Comparison of ENCODE assay signal across 6 cellular contexts in genomic region chr19:19933432-19934314, GRCh38. TPM values are rescaled to one million over a fixed set of nuclear protein-coding genes. Genes with fewer than 3 reads are reported as not detected.
DNase-seq lines count a peak whose midpoint lies in the region; ATAC-seq and TF ChIP-seq lines count a peak whose summit lies in the region.
"Not testable (repeated sequence)": the region's sequence is repeated elsewhere in the genome, so short reads cannot be mapped to it uniquely, and the experiment has no call there.

No MANE protein-coding gene starts in this region.

- not testable (repeated sequence) for H3K27ac Mint-ChIP-seq in GM23338

- not testable (repeated sequence) for H2AFZ ChIP-seq in GM23338; IMR-90 (replicated peaks; ENCODE audit: low read length, poor library complexity); neuronal stem cell (ENCODE audit: low read length)

- not testable (repeated sequence) for TF ChIP-seq CTCF in GM23338 (conservative IDR thresholded peaks at IDR 0.05; ENCODE audit: low read depth in 2 of 2); IMR-90 (conservative IDR thresholded peaks at IDR 0.05; ENCODE audit: low read depth, low read length); coronary artery (IDR thresholded peaks at IDR 0.05)

- H2AK5ac ChIP-seq in IMR-90 (ENCODE audit: low read depth, low read length); neuronal stem cell (ENCODE audit: low read depth, low read length): not testable (repeated sequence)

- peak overlapping the region; percentile 30; the same call in 1 of the 2 replicates for H3K4me3 ChIP-seq in GM23338
- not testable (repeated sequence) for H3K4me3 ChIP-seq in IMR-90 (ENCODE audit: insufficient read depth, low read depth, low read length); neuronal stem cell (ENCODE audit: low read length in 2 of 2)
- peak overlapping the region; percentile 74 for H3K4me3 ChIP-seq in adipocyte (ENCODE audit: low read length)
- H3K4me3 ChIP-seq in coronary artery, result peak overlapping the region; percentile 17
- peak overlapping the region; percentile 33 for H3K4me3 ChIP-seq in iPS-18a (ENCODE audit: low read length)

- not testable (repeated sequence) for TF ChIP-seq POLR2A in IMR-90 (IDR thresholded peaks at IDR 0.05; ENCODE audit: low read depth, low read length)

- not testable (repeated sequence) for H3K9ac ChIP-seq in IMR-90 (ENCODE audit: low read depth, low read length); adipocyte (ENCODE audit: low read length); iPS-18a (ENCODE audit: low read length); neuronal stem cell (ENCODE audit: low read depth, low read length, poor library complexity)

- H3K36me3 Mint-ChIP-seq in GM23338 (ENCODE audit: low read depth), result peaks cover 89% of the 10 kb centered on the region

- peaks cover 36% of the 10 kb centered on the region for H3K27me3 Mint-ChIP-seq in GM23338 (ENCODE audit: insufficient read depth, low read depth, poor library complexity)

- not testable (repeated sequence) for H2BK5ac ChIP-seq in IMR-90 (ENCODE audit: low read depth, low read length, poor library complexity, severe bottlenecking); neuronal stem cell (ENCODE audit: low read length)

- not testable (repeated sequence) for H3K23ac ChIP-seq in IMR-90 (ENCODE audit: low read depth, low read length); neuronal stem cell (ENCODE audit: low read depth, low read length, poor library complexity)

- not testable (repeated sequence) for H4K8ac ChIP-seq in IMR-90 (ENCODE audit: low read depth in 2 of 2, low read length in 2 of 2); neuronal stem cell (ENCODE audit: low read depth, low read length)

- POLR2A ChIA-PET in IMR-90 (lab: Charles Lee; ENCODE audit: unreplicated experiment), result not testable (repeated sequence)

- TSS peak; percentile 69 for BruUV-seq in IMR-90 (replicated peaks; lab: Mats Ljungman, UMichigan)

- H2AK9ac ChIP-seq in IMR-90 (replicated peaks; ENCODE audit: low read depth, low read length, poor library complexity), result not testable (repeated sequence)

- not testable (repeated sequence) for H2BK12ac ChIP-seq in neuronal stem cell (ENCODE audit: low read length)

- TF ChIP-seq RAD21 in IMR-90 (IDR thresholded peaks at IDR 0.05; ENCODE audit: low read length), result not testable (repeated sequence)

- peaks cover 61% of the 10 kb centered on the region for H3K36me3 ChIP-seq in GM23338 (ENCODE audit: insufficient read depth)
- peaks cover 19% of the 10 kb centered on the region for H3K36me3 ChIP-seq in IMR-90 (ENCODE audit: control insufficient read depth, insufficient read depth, low read length)
- H3K36me3 ChIP-seq in adipocyte (ENCODE audit: control insufficient read depth, insufficient read depth, low read length, severe bottlenecking), result peaks cover 26% of the 10 kb centered on the region
- H3K36me3 ChIP-seq in iPS-18a (ENCODE audit: control insufficient read depth, low read depth, low read length), result peaks cover 43% of the 10 kb centered on the region
- H3K36me3 ChIP-seq in neuronal stem cell (replicated peaks in 1 of 2; ENCODE audit: control insufficient read depth in 2 of 2, insufficient read depth in 2 of 2, low read length in 2 of 2), result peaks cover 24 to 70% of the 10 kb centered on the region in 2 donors

- not testable (repeated sequence) for H2BK20ac ChIP-seq in IMR-90 (ENCODE audit: low read depth, low read length)

- not testable (repeated sequence) for H4K20me1 ChIP-seq in GM23338 (replicated peaks; ENCODE audit: insufficient read depth); IMR-90 (ENCODE audit: insufficient read depth, low read length)

- H3K27me3 ChIP-seq in GM23338 (ENCODE audit: insufficient read depth); IMR-90 (ENCODE audit: control insufficient read depth, insufficient read depth, low read length); adipocyte (replicated peaks; ENCODE audit: control insufficient read depth, insufficient read depth, low read length); iPS-18a (ENCODE audit: control insufficient read depth, insufficient read depth, low read length); neuronal stem cell (ENCODE audit: control insufficient read depth in 3 of 3, insufficient read depth in 3 of 3, low read depth in 1 of 3, low read length in 3 of 3): not testable (repeated sequence)

- not testable (repeated sequence) for H3K4me2 ChIP-seq in GM23338; IMR-90 (ENCODE audit: low read depth, low read length); neuronal stem cell (ENCODE audit: insufficient read depth, low read length, poor library complexity, severe bottlenecking)

- H2BK120ac ChIP-seq in IMR-90 (ENCODE audit: low read depth, low read length); neuronal stem cell (ENCODE audit: low read depth, low read length): not testable (repeated sequence)

- not testable (repeated sequence) for H3K4me1 Mint-ChIP-seq in GM23338

- H4K5ac ChIP-seq in IMR-90 (ENCODE audit: low read depth, low read length), result not testable (repeated sequence)

- peaks cover 24% of the 10 kb centered on the region; the same call in 1 of the 2 replicates for H3F3A ChIP-seq in GM23338 (replicated peaks; ENCODE audit: low read depth)

- not testable (repeated sequence) for H3K79me1 ChIP-seq in IMR-90 (ENCODE audit: low read depth in 1 of 2, low read length in 2 of 2); neuronal stem cell (ENCODE audit: low read depth, low read length)

- intact Hi-C loops in IMR-90 (cut with micrococcal nuclease), result not testable (repeated sequence)

- not testable (repeated sequence) for H3K56ac ChIP-seq in IMR-90 (ENCODE audit: extremely low read depth, insufficient read depth, low read length)

- ATAC-seq in GM23338; IMR-90 (ENCODE audit: low read depth): not testable (repeated sequence)

- not testable (repeated sequence) for H3K4me3 Mint-ChIP-seq in GM23338

- peaks cover 90% of the 10 kb centered on the region for H3K9me3 Mint-ChIP-seq in GM23338

- H3K27ac ChIP-seq in GM23338 (ENCODE audit: low read depth); IMR-90 (ENCODE audit: insufficient read depth, low read length); coronary artery; iPS-18a (ENCODE audit: low read length); neuronal stem cell (replicated peaks; ENCODE audit: low read length): not testable (repeated sequence)

- in situ Hi-C loops in IMR-90 (cut with MboI; ENCODE audit: low sequenced_read_pairs), result not testable (repeated sequence)

- H3K14ac ChIP-seq in IMR-90 (replicated peaks; ENCODE audit: low read depth, low read length); neuronal stem cell (ENCODE audit: low read length): not testable (repeated sequence)

- DNase-seq in GM23338 (ENCODE audit: low spot score); IMR-90; adipocyte (ENCODE audit: low read depth); coronary artery (ENCODE audit: low spot score): not testable (repeated sequence)
- DNase-seq in neuronal stem cell (ENCODE audit: low spot score), result peak; percentile 1

- dilution Hi-C loops in IMR-90 (cut with HindIII; ENCODE audit: low sequenced_read_pairs, unreplicated experiment), result not testable (repeated sequence)

- H2BK15ac ChIP-seq in IMR-90 (ENCODE audit: low read depth, low read length); neuronal stem cell (ENCODE audit: low read length): not testable (repeated sequence)

- H3K9me1 ChIP-seq in IMR-90 (ENCODE audit: insufficient read depth, low read length), result not testable (repeated sequence)

- not testable (repeated sequence) for H3K18ac ChIP-seq in IMR-90 (ENCODE audit: low read depth, low read length); neuronal stem cell (ENCODE audit: low read length)

- no CpG with 5 or more reads among the region's 3 CpGs for WGBS in IMR-90 (ENCODE audit: extremely low coverage in 2 of 2, insufficient read length in 1 of 2), 2 experiments
- WGBS in neuronal stem cell (ENCODE audit: extremely low coverage in 2 of 2, insufficient read length in 2 of 2, insufficient replicate concordance in 1 of 2), 2 donors, result no CpG with 5 or more reads among the region's 3 CpGs

- not testable (repeated sequence) for H3K4ac ChIP-seq in IMR-90 (ENCODE audit: low read depth, low read length); neuronal stem cell (ENCODE audit: low read length)

- not testable (repeated sequence) for H3K4me1 ChIP-seq in GM23338 (ENCODE audit: insufficient read depth); IMR-90 (ENCODE audit: control insufficient read depth, insufficient read depth, low read length); adipocyte (ENCODE audit: control insufficient read depth, insufficient read depth, low read length); iPS-18a (ENCODE audit: control insufficient read depth, low read depth, low read length); neuronal stem cell (ENCODE audit: control insufficient read depth in 2 of 2, insufficient read depth in 1 of 2, low read depth in 1 of 2, low read length in 2 of 2)

- H3K9me3 ChIP-seq in IMR-90 (ENCODE audit: control insufficient read depth, insufficient read depth, low read length) (peaks cover 52% of the 10 kb centered on the region), adipocyte (ENCODE audit: control insufficient read depth, low read length) (peaks cover 91% of the 10 kb centered on the region), iPS-18a (ENCODE audit: control insufficient read depth, low read depth, low read length) (peaks cover 83% of the 10 kb centered on the region), neuronal stem cell (replicated peaks in 1 of 2; ENCODE audit: control insufficient read depth in 2 of 2, insufficient read depth in 1 of 2, low read depth in 1 of 2, low read length in 2 of 2) (peaks cover 21 to 93% of the 10 kb centered on the region in 2 donors)

- not testable (repeated sequence) for H4K91ac ChIP-seq in IMR-90 (ENCODE audit: insufficient read depth, low read depth, low read length); neuronal stem cell (ENCODE audit: low read depth, low read length, poor library complexity)

- CTCF ChIA-PET in IMR-90 (lab: Yijun Ruan, JAX), result not testable (repeated sequence)

- H3K79me2 ChIP-seq in GM23338 (replicated peaks; ENCODE audit: insufficient read depth), result peaks cover 23% of the 10 kb centered on the region

- not testable (repeated sequence) for H3K9me2 ChIP-seq in GM23338 (ENCODE audit: insufficient read depth)

RNA-seq across cellular contexts. Expression of gene ZNF93, which starts 32.9 kb away (rescaled TPM):
- total RNA-seq in GM23338 (2014; rRNA removed; shearing (Covaris generic)), result 122 and 123 TPM in 2 replicates
- polyA plus RNA-seq in GM23338 (2016; fragmentation: Nextera tagmentation; extraction: Ambion mirVana) (40.5 and 48.6 TPM in 2 replicates), IMR-90 (2012; rRNA removed) (2.7 and 3.7 TPM in 2 replicates)
- 8.9 and 10.6 TPM in 2 replicates for total RNA-seq in IMR-90 (2012; rRNA removed)
- polyA plus RNA-seq in IMR-90 (2012; cell fraction: cytosol; rRNA removed), result 1.1 and 4.8 TPM in 2 replicates
- 1.5 and 4.0 TPM in 2 replicates for polyA plus RNA-seq in IMR-90 (2012; cell fraction: nucleus; rRNA removed; ENCODE audit: low replicate concordance)
- 35.5 TPM for polyA plus RNA-seq in neuronal stem cell (2013, experiment 1 of 2)
- 34.8 TPM for polyA plus RNA-seq in neuronal stem cell (2013, experiment 2 of 2)

Comparison
In these comparisons a context has a peak if more than half of its experiments do, and no peak if none do; other contexts are left out.
1. RNA of gene ZNF93, which starts 32.9 kb away (total RNA-seq): 122 to 123 TPM in GM23338; 8.9 to 10.6 TPM in IMR-90; every median in the first group is over 10 times any median in the second.